2 cellular contexts compared by ENCODE assay signal in the genomic region with DNA sequence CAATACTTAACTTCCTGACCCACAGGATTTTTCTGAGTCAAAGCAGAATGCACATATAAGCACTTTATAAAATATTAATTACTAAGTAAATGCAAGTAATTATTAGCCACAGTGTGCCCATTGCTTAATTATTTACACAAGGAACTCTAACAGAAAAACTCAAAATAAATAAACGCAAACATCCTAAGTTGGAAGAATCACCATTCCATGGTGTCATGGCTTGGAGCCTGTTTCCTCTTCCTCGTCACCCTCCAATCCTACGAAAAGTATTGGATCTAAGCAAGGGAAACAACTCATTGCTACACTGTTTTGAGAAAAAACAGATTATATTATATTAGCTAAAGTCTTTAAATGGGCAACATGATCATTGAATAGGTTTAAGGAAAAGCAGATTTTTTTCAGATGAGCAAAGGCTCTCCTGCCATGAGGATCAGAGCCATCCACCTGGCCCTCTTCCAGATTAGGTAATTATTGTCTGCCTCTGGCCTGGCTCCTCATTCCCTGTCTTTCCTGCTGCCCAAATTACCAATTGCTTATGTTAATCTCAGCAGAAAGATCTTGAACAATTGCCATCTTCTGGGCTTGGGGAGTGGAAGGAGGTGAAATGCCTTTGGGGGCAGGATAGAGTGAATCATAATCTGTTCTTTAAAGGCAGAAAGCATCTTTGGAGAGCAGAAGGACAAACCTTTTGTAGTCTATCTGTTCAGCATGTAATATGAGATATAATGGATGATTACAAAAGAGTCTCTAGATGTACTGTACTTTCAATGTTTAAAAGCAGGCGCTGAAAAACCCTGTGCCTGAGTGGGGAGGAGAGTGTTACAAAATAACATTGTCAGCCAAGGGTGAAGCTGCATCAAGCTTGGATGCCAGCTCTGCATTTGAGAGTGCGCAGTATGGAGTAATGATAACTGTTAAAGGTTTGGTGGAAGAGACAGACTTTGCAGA.
TF ChIP-seq lines count a peak whose summit lies in the region.

No MANE protein-coding gene starts in this region.

TF ChIP-seq in H1, 55 proteins besides CTCF, POLR2A, EP300 and RAD21:
- no peak for TF ChIP-seq SUZ12 (IDR thresholded peaks at IDR 0.05; ENCODE audit: low read length)
- TF ChIP-seq, protein P1, sequence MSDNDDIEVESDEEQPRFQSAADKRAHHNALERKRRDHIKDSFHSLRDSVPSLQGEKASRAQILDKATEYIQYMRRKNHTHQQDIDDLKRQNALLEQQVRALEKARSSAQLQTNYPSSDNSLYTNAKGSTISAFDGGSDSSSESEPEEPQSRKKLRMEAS (IDR thresholded peaks at IDR 0.05) = no peak
- TF ChIP-seq SRF (IDR thresholded peaks at IDR 0.05; ENCODE audit: low read depth, low read length) = no peak
- TF ChIP-seq SP4 (IDR thresholded peaks at IDR 0.05; ENCODE audit: low read length) = no peak
- no peak for TF ChIP-seq SP1 (IDR thresholded peaks at IDR 0.05; ENCODE audit: low read depth, low read length)
- no peak for TF ChIP-seq CEBPB (IDR thresholded peaks at IDR 0.05; ENCODE audit: low read depth, low read length)
- TF ChIP-seq KDM1A (IDR thresholded peaks at IDR 0.05; ENCODE audit: borderline replicate concordance, low read length) = no peak
- no peak for TF ChIP-seq BCL11A (IDR thresholded peaks at IDR 0.05; ENCODE audit: low read depth in 2 of 2, low read length in 2 of 2)
- TF ChIP-seq JUN (IDR thresholded peaks at IDR 0.05; ENCODE audit: low read depth, low read length) = no peak
- no peak for TF ChIP-seq RBBP5 (IDR thresholded peaks at IDR 0.05; ENCODE audit: borderline replicate concordance, low read depth, low read length)
- TF ChIP-seq GTF2F1 (IDR thresholded peaks at IDR 0.05; ENCODE audit: borderline replicate concordance, low read depth, low read length) = no peak
- TF ChIP-seq EGR1 (IDR thresholded peaks at IDR 0.05; ENCODE audit: borderline replicate concordance, low read depth, low read length) = no peak
- TF ChIP-seq MAFK (IDR thresholded peaks at IDR 0.05; ENCODE audit: low read depth, low read length) = no peak
- TF ChIP-seq POLR2AphosphoS5 (IDR thresholded peaks at IDR 0.05; ENCODE audit: low read depth, low read length) = no peak
TF ChIP-seq in H1: peak in this region for 0.

TF ChIP-seq in WTC11, 78 proteins besides CTCF, POLR2A, EP300 and RAD21:
- TF ChIP-seq GTF2I (CRISPR knock-in tag; conservative IDR thresholded peaks at IDR 0.05) = no peak
- TF ChIP-seq, protein P2, sequence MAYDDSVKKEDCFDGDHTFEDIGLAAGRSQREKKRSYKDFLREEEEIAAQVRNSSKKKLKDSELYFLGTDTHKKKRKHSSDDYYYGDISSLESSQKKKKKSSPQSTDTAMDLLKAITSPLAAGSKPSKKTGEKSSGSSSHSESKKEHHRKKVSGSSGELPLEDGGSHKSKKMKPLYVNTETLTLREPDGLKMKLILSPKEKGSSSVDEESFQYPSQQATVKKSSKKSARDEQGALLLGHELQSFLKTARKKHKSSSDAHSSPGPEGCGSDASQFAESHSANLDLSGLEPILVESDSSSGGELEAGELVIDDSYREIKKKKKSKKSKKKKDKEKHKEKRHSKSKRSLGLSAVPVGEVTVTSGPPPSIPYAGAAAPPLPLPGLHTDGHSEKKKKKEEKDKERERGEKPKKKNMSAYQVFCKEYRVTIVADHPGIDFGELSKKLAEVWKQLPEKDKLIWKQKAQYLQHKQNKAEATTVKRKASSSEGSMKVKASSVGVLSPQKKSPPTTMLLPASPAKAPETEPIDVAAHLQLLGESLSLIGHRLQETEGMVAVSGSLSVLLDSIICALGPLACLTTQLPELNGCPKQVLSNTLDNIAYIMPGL (CRISPR knock-in tag; IDR thresholded peaks at IDR 0.05) = no peak
- TF ChIP-seq GRHL2 (CRISPR knock-in tag; IDR thresholded peaks at IDR 0.05; ENCODE audit: insufficient replicate concordance, severe bottlenecking) = no peak
- TF ChIP-seq NR1H2 (CRISPR knock-in tag; IDR thresholded peaks at IDR 0.05) = no peak
- TF ChIP-seq ZNF396 (CRISPR knock-in tag; IDR thresholded peaks at IDR 0.05; ENCODE audit: borderline replicate concordance) = no peak
- no peak for TF ChIP-seq ZNF232 (CRISPR knock-in tag; IDR thresholded peaks at IDR 0.05)
- TF ChIP-seq ZNF317 (CRISPR knock-in tag; IDR thresholded peaks at IDR 0.05; ENCODE audit: borderline replicate concordance, low read depth) = no peak
- TF ChIP-seq SMAD4 (CRISPR knock-in tag; IDR thresholded peaks at IDR 0.05) = no peak
- TF ChIP-seq, protein P3, sequence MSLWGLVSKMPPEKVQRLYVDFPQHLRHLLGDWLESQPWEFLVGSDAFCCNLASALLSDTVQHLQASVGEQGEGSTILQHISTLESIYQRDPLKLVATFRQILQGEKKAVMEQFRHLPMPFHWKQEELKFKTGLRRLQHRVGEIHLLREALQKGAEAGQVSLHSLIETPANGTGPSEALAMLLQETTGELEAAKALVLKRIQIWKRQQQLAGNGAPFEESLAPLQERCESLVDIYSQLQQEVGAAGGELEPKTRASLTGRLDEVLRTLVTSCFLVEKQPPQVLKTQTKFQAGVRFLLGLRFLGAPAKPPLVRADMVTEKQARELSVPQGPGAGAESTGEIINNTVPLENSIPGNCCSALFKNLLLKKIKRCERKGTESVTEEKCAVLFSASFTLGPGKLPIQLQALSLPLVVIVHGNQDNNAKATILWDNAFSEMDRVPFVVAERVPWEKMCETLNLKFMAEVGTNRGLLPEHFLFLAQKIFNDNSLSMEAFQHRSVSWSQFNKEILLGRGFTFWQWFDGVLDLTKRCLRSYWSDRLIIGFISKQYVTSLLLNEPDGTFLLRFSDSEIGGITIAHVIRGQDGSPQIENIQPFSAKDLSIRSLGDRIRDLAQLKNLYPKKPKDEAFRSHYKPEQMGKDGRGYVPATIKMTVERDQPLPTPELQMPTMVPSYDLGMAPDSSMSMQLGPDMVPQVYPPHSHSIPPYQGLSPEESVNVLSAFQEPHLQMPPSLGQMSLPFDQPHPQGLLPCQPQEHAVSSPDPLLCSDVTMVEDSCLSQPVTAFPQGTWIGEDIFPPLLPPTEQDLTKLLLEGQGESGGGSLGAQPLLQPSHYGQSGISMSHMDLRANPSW (CRISPR knock-in tag; conservative IDR thresholded peaks at IDR 0.05; ENCODE audit: low read depth) = no peak
- TF ChIP-seq ZNF121 (CRISPR knock-in tag; IDR thresholded peaks at IDR 0.05) = no peak
- TF ChIP-seq, protein P4, sequence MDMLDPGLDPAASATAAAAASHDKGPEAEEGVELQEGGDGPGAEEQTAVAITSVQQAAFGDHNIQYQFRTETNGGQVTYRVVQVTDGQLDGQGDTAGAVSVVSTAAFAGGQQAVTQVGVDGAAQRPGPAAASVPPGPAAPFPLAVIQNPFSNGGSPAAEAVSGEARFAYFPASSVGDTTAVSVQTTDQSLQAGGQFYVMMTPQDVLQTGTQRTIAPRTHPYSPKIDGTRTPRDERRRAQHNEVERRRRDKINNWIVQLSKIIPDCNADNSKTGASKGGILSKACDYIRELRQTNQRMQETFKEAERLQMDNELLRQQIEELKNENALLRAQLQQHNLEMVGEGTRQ (CRISPR knock-in tag; IDR thresholded peaks at IDR 0.05) = no peak
- TF ChIP-seq EMX1 (CRISPR knock-in tag; IDR thresholded peaks at IDR 0.05) = no peak
- TF ChIP-seq, protein P1 (CRISPR knock-in tag; IDR thresholded peaks at IDR 0.05) = no peak
- TF ChIP-seq ZNF423 (CRISPR knock-in tag; IDR thresholded peaks at IDR 0.05) = no peak
- no peak for TF ChIP-seq SOX15 (CRISPR knock-in tag; IDR thresholded peaks at IDR 0.05)
- no peak for TF ChIP-seq NR2C2 (CRISPR knock-in tag; IDR thresholded peaks at IDR 0.05)
- TF ChIP-seq TEAD4 (CRISPR knock-in tag; IDR thresholded peaks at IDR 0.05) = no peak
- TF ChIP-seq NR3C1 (CRISPR knock-in tag; conservative IDR thresholded peaks at IDR 0.05; ENCODE audit: low read depth) = no peak
- TF ChIP-seq SMAD3 (CRISPR knock-in tag; IDR thresholded peaks at IDR 0.05; ENCODE audit: borderline replicate concordance) = no peak
- TF ChIP-seq, protein P5, sequence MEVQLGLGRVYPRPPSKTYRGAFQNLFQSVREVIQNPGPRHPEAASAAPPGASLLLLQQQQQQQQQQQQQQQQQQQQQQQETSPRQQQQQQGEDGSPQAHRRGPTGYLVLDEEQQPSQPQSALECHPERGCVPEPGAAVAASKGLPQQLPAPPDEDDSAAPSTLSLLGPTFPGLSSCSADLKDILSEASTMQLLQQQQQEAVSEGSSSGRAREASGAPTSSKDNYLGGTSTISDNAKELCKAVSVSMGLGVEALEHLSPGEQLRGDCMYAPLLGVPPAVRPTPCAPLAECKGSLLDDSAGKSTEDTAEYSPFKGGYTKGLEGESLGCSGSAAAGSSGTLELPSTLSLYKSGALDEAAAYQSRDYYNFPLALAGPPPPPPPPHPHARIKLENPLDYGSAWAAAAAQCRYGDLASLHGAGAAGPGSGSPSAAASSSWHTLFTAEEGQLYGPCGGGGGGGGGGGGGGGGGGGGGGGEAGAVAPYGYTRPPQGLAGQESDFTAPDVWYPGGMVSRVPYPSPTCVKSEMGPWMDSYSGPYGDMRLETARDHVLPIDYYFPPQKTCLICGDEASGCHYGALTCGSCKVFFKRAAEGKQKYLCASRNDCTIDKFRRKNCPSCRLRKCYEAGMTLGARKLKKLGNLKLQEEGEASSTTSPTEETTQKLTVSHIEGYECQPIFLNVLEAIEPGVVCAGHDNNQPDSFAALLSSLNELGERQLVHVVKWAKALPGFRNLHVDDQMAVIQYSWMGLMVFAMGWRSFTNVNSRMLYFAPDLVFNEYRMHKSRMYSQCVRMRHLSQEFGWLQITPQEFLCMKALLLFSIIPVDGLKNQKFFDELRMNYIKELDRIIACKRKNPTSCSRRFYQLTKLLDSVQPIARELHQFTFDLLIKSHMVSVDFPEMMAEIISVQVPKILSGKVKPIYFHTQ (CRISPR knock-in tag; IDR thresholded peaks at IDR 0.05) = no peak
